ENCODE assay signal across 8 cellular contexts in the genomic region with DNA sequence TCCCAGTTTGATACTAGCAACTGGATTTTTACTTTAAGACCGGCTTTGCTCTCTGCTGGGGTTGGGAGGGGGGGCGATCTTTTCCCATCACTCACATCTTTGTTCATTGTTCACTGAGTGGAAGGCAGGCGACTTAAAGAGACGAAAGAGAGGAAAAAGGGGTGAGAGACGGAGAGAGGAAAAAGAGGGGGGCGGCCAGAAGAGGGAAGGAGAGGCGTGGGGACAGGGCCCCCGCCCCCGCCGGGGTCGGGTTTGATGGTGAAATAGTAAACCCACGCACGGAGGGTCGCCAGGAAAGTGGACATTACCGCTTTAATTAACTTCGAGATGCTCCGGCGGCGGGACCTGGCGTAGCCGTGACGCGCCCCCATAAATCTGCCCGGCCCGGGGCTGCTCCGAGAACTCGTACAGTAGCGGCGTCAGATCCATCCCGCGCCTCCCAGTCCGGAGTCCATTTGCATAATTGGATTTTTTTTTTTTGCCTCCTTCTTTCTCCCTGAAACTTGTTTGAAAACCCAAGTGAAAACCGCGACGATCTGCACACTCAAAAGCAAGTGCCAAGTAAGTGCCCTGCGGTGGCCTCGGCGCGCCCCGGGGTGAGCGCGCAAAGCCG.
A peak's percentile ranks its signal among the peaks of the same experiment; 100 is the strongest.
DNase-seq lines count a peak whose midpoint lies in the region; ATAC-seq and TF ChIP-seq lines count a peak whose summit lies in the region.

No MANE protein-coding gene starts in this region.

- H3K36me3 ChIP-seq in ACC112 (ENCODE audit: insufficient read depth, low read length) (no peaks in the 10 kb centered on the region), HUES64 (ENCODE audit: insufficient read depth, low read length) (no peaks in the 10 kb centered on the region), body of pancreas (replicated peaks in 1 of 2; ENCODE audit: insufficient read depth in 1 of 2, low read depth in 2 of 2) (no peaks in the 10 kb centered on the region)

- peaks cover 0 to 12% (median 4%) of the 10 kb centered on the region in 7 donors for H3K9me3 Mint-ChIP-seq in naive B cell

- H3K27me3 Mint-ChIP-seq in naive B cell, result peaks cover 51 to 78% (median 77%) of the 10 kb centered on the region in 3 donors

- H3K27me3 ChIP-seq in ACC112 (ENCODE audit: insufficient read depth, low read length), result peaks cover 74% of the 10 kb centered on the region
- peaks cover 86% of the 10 kb centered on the region for H3K27me3 ChIP-seq in HUES64 (ENCODE audit: insufficient read depth, low read length)
- H3K27me3 ChIP-seq in body of pancreas, result peaks cover 0 to 27% of the 10 kb centered on the region in 2 donors

- peaks cover under 1 to 24% of the 10 kb centered on the region in 2 donors for H3K36me3 Mint-ChIP-seq in naive B cell

- no peaks in the 10 kb centered on the region for H3K9me3 ChIP-seq in HUES64 (ENCODE audit: insufficient read depth, low read depth, low read length)
- no peaks in the 10 kb centered on the region for H3K9me3 ChIP-seq in body of pancreas

- no peaks in the 10 kb centered on the region for H3K4me1 ChIP-seq in ACC112 (ENCODE audit: control insufficient read depth, insufficient read depth, low read length, unreplicated experiment)
- peaks cover 30% of the 10 kb centered on the region for H3K4me1 ChIP-seq in HUES64 (ENCODE audit: insufficient read depth, low read length)
- peaks cover 41% of the 10 kb centered on the region for H3K4me1 ChIP-seq in body of pancreas

- DNase-seq in naive B cell, result no peak
- DNase-seq in body of pancreas, result no peak
- DNase-seq in middle frontal gyrus (ENCODE audit: extremely low spot score, low spot score), result no peak

- no peak for TF ChIP-seq CTCF in body of pancreas (IDR thresholded peaks at IDR 0.05)

- ATAC-seq in naive B cell (ENCODE audit: low read depth in 2 of 2), result no peak
- no peak for ATAC-seq in GM19324 (IDR thresholded peaks at IDR 0.05; ENCODE audit: low FRiP score, unreplicated experiment)
- ATAC-seq in GM21576 (IDR thresholded peaks at IDR 0.05; ENCODE audit: unreplicated experiment), result no peak
- ATAC-seq in body of pancreas, result no peak

- peak overlapping the region in 5 of 8 donors; percentile 41 to 86 (median 69) for H3K4me3 Mint-ChIP-seq in naive B cell

- H3K79me2 ChIP-seq in ACC112 (ENCODE audit: control insufficient read depth, insufficient read depth, low read length, unreplicated experiment), result no peaks in the 10 kb centered on the region

- TF ChIP-seq POLR2A in body of pancreas (IDR thresholded peaks at IDR 0.05), result no peak

- H3K4me3 ChIP-seq in ACC112 (ENCODE audit: low read depth, low read length), result peak overlapping the region; percentile 79
- peak overlapping the region; percentile 54 for H3K4me3 ChIP-seq in HUES64 (ENCODE audit: low read length)
- no peak overlapping the region for H3K4me3 ChIP-seq in body of pancreas

- H3K27ac ChIP-seq in ACC112 (ENCODE audit: low read depth, low read length) (no peak overlapping the region), HUES64 (ENCODE audit: low read depth, low read length) (no peak overlapping the region), cingulate gyrus (ENCODE audit: low read depth, low read length) (peak overlapping the region; percentile 77), body of pancreas (no peak overlapping the region)

- H3K27ac Mint-ChIP-seq in naive B cell, result no peak overlapping the region

- H3K4me1 Mint-ChIP-seq in naive B cell, result peaks cover 21 to 27% (median 26%) of the 10 kb centered on the region in 3 donors

- WGBS in HUES64, result under 1% methylated on average over 41 of the region's 43 CpGs
- WGBS in body of pancreas, 2 donors, result 1% methylated on average over 43 of the region's 43 CpGs

- H3K9ac ChIP-seq in HUES64 (ENCODE audit: low read depth, low read length), result no peak overlapping the region

- H2AFZ ChIP-seq in ACC112 (ENCODE audit: low read length, unreplicated experiment), result no peak overlapping the region

- intact Hi-C loops in body of pancreas (cut with DNase I), result no loop called here

Comparison
In these comparisons a context has a peak if more than half of its experiments do, and no peak if none do; other contexts are left out.
1. H3K4me3 ChIP-seq: peak in ACC112 (single experiment) and HUES64 (single experiment); none in body of pancreas (0 of 2).